25 cellular contexts compared by ENCODE assay signal in genomic region chr16:85048921-85049562, GRCh38. TPM values are rescaled to one million over a fixed set of nuclear protein-coding genes. Genes with fewer than 3 reads are reported as not detected.
DNase-seq lines count a peak whose midpoint lies in the region; ATAC-seq and TF ChIP-seq lines count a peak whose summit lies in the region.
"Had no signal": no experiment of that assay in that cellular context is flagged by ENCODE, and none has a peak within 500 bp of the region (broad histone marks: within the 10 kb centered on the region; RNA-seq: fewer than 3 reads in every experiment).

No MANE protein-coding gene starts in this region.

- no peaks in the 10 kb centered on the region for H3K9me3 ChIP-seq in HEK293 (ENCODE audit: control insufficient read depth, insufficient read depth, low read depth, low read length)
- no peaks in the 10 kb centered on the region for H3K9me3 ChIP-seq in colonic mucosa
- no peaks in the 10 kb centered on the region for H3K9me3 ChIP-seq in gastrocnemius medialis
- H3K9me3 ChIP-seq: SK-N-SH, thoracic aorta had no signal

- POLR2A ChIA-PET in HEK293 (lab: Yijun Ruan, JAX): no interaction called here

- H3K27ac ChIP-seq in HEK293 (ENCODE audit: extremely low read depth, low read depth, low read length): no peak overlapping the region
- peak overlapping the region; percentile 94 for H3K27ac ChIP-seq in colonic mucosa
- H3K27ac ChIP-seq in gastrocnemius medialis: no peak overlapping the region
- H3K27ac ChIP-seq: thoracic aorta, WERI-Rb-1 had no signal

- H3K27me3 Mint-ChIP-seq in type B pancreatic cell: peaks cover 3% of the 10 kb centered on the region
- H3K27me3 Mint-ChIP-seq: activated CD4-positive, alpha-beta T cell treated with anti-CD3 and anti-CD28 coated beads, Interleukin-2, amount 10 ng/mL, durations not matched to agents 24 days and 14 days; activated CD8-positive, alpha-beta memory T cell treated with anti-CD3 and anti-CD28 coated beads, Interleukin-2, amount 10 ng/mL, durations not matched to agents 7 days and 5 days; activated naive CD4-positive, alpha-beta T cell treated with anti-CD3 and anti-CD28 coated beads, Interleukin-2, amount 50 U/mL, for 24 hours; CD4-positive, alpha-beta memory T cell had no signal

- H3K9me3 Mint-ChIP-seq in type B pancreatic cell: no peaks in the 10 kb centered on the region
- H3K9me3 Mint-ChIP-seq: activated CD4-positive, alpha-beta T cell treated with anti-CD3 and anti-CD28 coated beads, Interleukin-2, amount 10 ng/mL, durations not matched to agents 24 days and 14 days; activated naive CD4-positive, alpha-beta T cell treated with anti-CD3 and anti-CD28 coated beads, Interleukin-2, amount 50 U/mL, for 24 hours; activated T-helper 1 cell treated with anti-CD3 and anti-CD28 coated beads, Interleukin-12 subunit alpha, Interleukin-12 subunit beta, Interleukin-2, Interleukin-4 antibody, amounts not matched to agents 30 ng/mL and 10 ng/mL and 1 ng/mL, durations not matched to agents 14 hours and 24 hours and 36 hours; CD4-positive, alpha-beta memory T cell; HFFc6 had no signal

- DNase-seq in NCI-H2029 (lab: John Stamatoyannopoulos, UW) (peak; percentile 54), colonic mucosa (no peak), gastrocnemius medialis (peak in 1 of 2 donors; percentile 57), type B pancreatic cell (ENCODE audit: extremely low spot score, unreplicated experiment) (no peak)
- DNase-seq: activated CD4-positive, alpha-beta T cell treated with anti-CD3 and anti-CD28 coated beads, Interleukin-2, amount 10 ng/mL, durations not matched to agents 24 days and 14 days; activated CD8-positive, alpha-beta memory T cell treated with anti-CD3 and anti-CD28 coated beads, Interleukin-2, amount 10 ng/mL, durations not matched to agents 7 days and 5 days; CD4-positive, alpha-beta memory T cell; dermis blood vessel endothelial cell; GF-D8; glutamatergic neuron; HFFc6; kidney glomerular epithelial cell; NCI-H1436 treated with DMSO at 0.1 percent for 48 hours; NCI-H2171; NCI-H510A treated with DMSO at 0.1 percent for 48 hours; SK-N-SH; stimulated activated CD4-positive, alpha-beta T cell treated with anti-CD3 and anti-CD28 coated beads, Interleukin-4, amount 100 ng/mL, for 24 hours; stimulated activated naive CD4-positive, alpha-beta T cell; WERI-Rb-1 had no signal

- H3K4me3 Mint-ChIP-seq in type B pancreatic cell: no peak overlapping the region
- H3K4me3 Mint-ChIP-seq: activated CD4-positive, alpha-beta T cell treated with anti-CD3 and anti-CD28 coated beads, Interleukin-2, amount 10 ng/mL, durations not matched to agents 24 days and 14 days; activated CD8-positive, alpha-beta memory T cell treated with anti-CD3 and anti-CD28 coated beads, Interleukin-2, amount 10 ng/mL, durations not matched to agents 7 days and 5 days; activated naive CD4-positive, alpha-beta T cell treated with anti-CD3 and anti-CD28 coated beads, Interleukin-2, amount 50 U/mL, for 24 hours; activated T-helper 1 cell treated with anti-CD3 and anti-CD28 coated beads, Interleukin-12 subunit alpha, Interleukin-12 subunit beta, Interleukin-2, Interleukin-4 antibody, amounts not matched to agents 30 ng/mL and 10 ng/mL and 1 ng/mL, durations not matched to agents 14 hours and 24 hours and 36 hours; CD4-positive, alpha-beta memory T cell; HFFc6 had no signal

- H3K4me1 ChIP-seq in HEK293 (ENCODE audit: control insufficient read depth, insufficient read depth, low read length) (no peaks in the 10 kb centered on the region; the same call in 1 of the 2 replicates), colonic mucosa (peaks cover 4% of the 10 kb centered on the region), gastrocnemius medialis (peaks cover 0 to 8% of the 10 kb centered on the region in 2 donors)

- in situ Hi-C loops in gastrocnemius medialis (cut with MboI; ENCODE audit: low sequenced_read_pairs in 4 of 4): no loop called here

- H3K36me3 ChIP-seq in HEK293 (ENCODE audit: control insufficient read depth in 2 of 2, insufficient read depth in 1 of 2, low read length in 2 of 2): no peaks in the 10 kb centered on the region
- no peaks in the 10 kb centered on the region for H3K36me3 ChIP-seq in colonic mucosa
- no peaks in the 10 kb centered on the region for H3K36me3 ChIP-seq in gastrocnemius medialis
- H3K36me3 ChIP-seq: thoracic aorta, WERI-Rb-1 had no signal

- no peaks in the 10 kb centered on the region for H3K27me3 ChIP-seq in colonic mucosa
- H3K27me3 ChIP-seq in gastrocnemius medialis: no peaks in the 10 kb centered on the region

- TF ChIP-seq POLR2A in gastrocnemius medialis (IDR thresholded peaks at IDR 0.05): no peak

- CTCF ChIA-PET in HEK293 (lab: Yijun Ruan, JAX): interaction anchor here (0.7 kb wide), 1 partner anchor 18 kb away, joined by 4 read pairs; no protein-coding TSS in a partner anchor

- peaks cover 20% of the 10 kb centered on the region for H3K4me1 Mint-ChIP-seq in type B pancreatic cell (ENCODE audit: unreplicated experiment)

- intact Hi-C loops in colonic mucosa (cut with DNase I) (no loop called here), gastrocnemius medialis (cut with DNase I; ENCODE audit: low total_unique reads) (no loop called here)

- H3K4me3 ChIP-seq in HEK293 (ENCODE audit: low read depth, low read length) (no peak overlapping the region), colonic mucosa (no peak overlapping the region), gastrocnemius medialis (no peak overlapping the region)
- H3K4me3 ChIP-seq: thoracic aorta had no signal

- peaks cover 14% of the 10 kb centered on the region for H3K36me3 Mint-ChIP-seq in type B pancreatic cell

- TF ChIP-seq CTCF in HEK293 (tag by site-specific recombination; IDR thresholded peaks at IDR 0.05) (no peak), colonic mucosa (IDR thresholded peaks at IDR 0.05) (no peak), gastrocnemius medialis (IDR thresholded peaks at IDR 0.05 in 4 of 5, conservative IDR thresholded peaks at IDR 0.05 in 1 of 5) (no peak), type B pancreatic cell (conservative IDR thresholded peaks at IDR 0.05) (no peak)

- H3K9ac ChIP-seq in colonic mucosa (ENCODE audit: low read depth in 2 of 2, low read length in 2 of 2): peak overlapping the region in 1 of 2 donors; percentile 60
- H3K9ac ChIP-seq: SK-N-SH had no signal

- no peak overlapping the region for H3K27ac Mint-ChIP-seq in type B pancreatic cell
- H3K27ac Mint-ChIP-seq: activated CD4-positive, alpha-beta T cell treated with anti-CD3 and anti-CD28 coated beads, Interleukin-2, amount 10 ng/mL, durations not matched to agents 24 days and 14 days; activated CD8-positive, alpha-beta memory T cell treated with anti-CD3 and anti-CD28 coated beads, Interleukin-2, amount 10 ng/mL, durations not matched to agents 7 days and 5 days; activated naive CD4-positive, alpha-beta T cell treated with anti-CD3 and anti-CD28 coated beads, Interleukin-2, amount 50 U/mL, for 24 hours; activated T-helper 1 cell treated with anti-CD3 and anti-CD28 coated beads, Interleukin-12 subunit alpha, Interleukin-12 subunit beta, Interleukin-2, Interleukin-4 antibody, amounts not matched to agents 30 ng/mL and 10 ng/mL and 1 ng/mL, durations not matched to agents 14 hours and 24 hours and 36 hours; HFFc6 had no signal

- ATAC-seq in gastrocnemius medialis: peak; percentile 37 to 50
- no peak for ATAC-seq in HG02852 (IDR thresholded peaks at IDR 0.05; ENCODE audit: unreplicated experiment)
- no peak for ATAC-seq in HG02885 (IDR thresholded peaks at IDR 0.05; ENCODE audit: poor library complexity, unreplicated experiment)
- ATAC-seq: activated CD8-positive, alpha-beta memory T cell treated with anti-CD3 and anti-CD28 coated beads, Interleukin-2, amount 10 ng/mL, durations not matched to agents 7 days and 5 days had no signal

TF ChIP-seq in HEK293, 187 proteins besides CTCF, POLR2A, EP300 and RAD21 (continues in another document):
- no peak for TF ChIP-seq ZNF701 (tag by site-specific recombination; IDR thresholded peaks at IDR 0.05)
- TF ChIP-seq PRDM4 (tag by site-specific recombination; IDR thresholded peaks at IDR 0.05): no peak
- no peak for TF ChIP-seq ZNF621 (tag by site-specific recombination; IDR thresholded peaks at IDR 0.05)
- 0 out of 2 replicates have a peak, but pooled peaks have one; percentile 17 for TF ChIP-seq ZFHX2 (tag by site-specific recombination; conservative IDR thresholded peaks at IDR 0.05)
- TF ChIP-seq ZNF184 (tag by site-specific recombination; IDR thresholded peaks at IDR 0.05): no peak
- TF ChIP-seq BCL6B (tag by site-specific recombination; IDR thresholded peaks at IDR 0.05): no peak
- TF ChIP-seq ZNF660 (tag by site-specific recombination; IDR thresholded peaks at IDR 0.05): no peak

RNA-seq across cellular contexts. Expression of gene KIAA0513, which starts 21.4 kb away (rescaled TPM):
- total RNA-seq in colonic mucosa (10 to 100 TPM; 17.7 to 22.8 TPM), gastrocnemius medialis (10 to 100 TPM in 3 of 4 donors, 1 to 10 TPM in 1; 8.2 to 22.4 (median 21.4) TPM), type B pancreatic cell (ENCODE audit: low replicate concordance) (12.9 and 30.4 TPM in 2 replicates)

RNA-seq across cellular contexts. Expression of gene ZDHHC7, which starts 37.7 kb away (rescaled TPM):
- total RNA-seq in colonic mucosa: 10 to 100 TPM; 55.1 to 67.8 TPM
- total RNA-seq in gastrocnemius medialis: 10 to 100 TPM; 55.0 to 93.5 (median 68.4) TPM
- 47.1 and 55.0 TPM in 2 replicates for total RNA-seq in type B pancreatic cell (ENCODE audit: low replicate concordance)

Comparison
In these comparisons a context has a peak if more than half of its experiments do, and no peak if none do; other contexts are left out.
1. ATAC-seq: peak in gastrocnemius medialis (2 of 2); none in HG02852 (single experiment) and HG02885 (single experiment).